In genomic region chr3:146561879-146562278, GRCh38 we compare ENCODE assay signal across 27 cellular contexts. TPM values are rescaled to one million over a fixed set of nuclear protein-coding genes. Genes with fewer than 3 reads are reported as not detected.
"Had no signal": no experiment of that assay in that cellular context is flagged by ENCODE, and none has a peak within 500 bp of the region (broad histone marks: within the 10 kb centered on the region; RNA-seq: fewer than 3 reads in every experiment).

No MANE protein-coding gene starts in this region.

- H3K27me3 Mint-ChIP-seq: activated naive CD8-positive, alpha-beta T cell treated with anti-CD3 and anti-CD28 coated beads, Interleukin-2, amount 50 U/mL, for 24 hours; central memory CD8-positive, alpha-beta T cell had no signal

- H3K9me3 ChIP-seq: heart right ventricle, left lung, psoas muscle, right lobe of liver, upper lobe of right lung had no signal

- H3K4me3 ChIP-seq: coronary artery, heart right ventricle, left lung, psoas muscle, right lobe of liver, upper lobe of right lung had no signal

- H3K36me3 Mint-ChIP-seq: activated naive CD4-positive, alpha-beta T cell treated with anti-CD3 and anti-CD28 coated beads, Interleukin-2, amount 10 ng/mL, durations not matched to agents 7 days and 5 days; naive B cell; stimulated activated memory B cell treated with anti-CD40 and anti-IgM and Interleukin-4, amounts not matched to agents 10 μg/mL and 1 μg/mL and 100 μg/mL, for 72 hours had no signal

- H3K4me1 Mint-ChIP-seq: activated naive CD4-positive, alpha-beta T cell treated with anti-CD3 and anti-CD28 coated beads, Interleukin-2, amount 10 ng/mL, durations not matched to agents 7 days and 5 days; activated naive CD8-positive, alpha-beta T cell treated with anti-CD3 and anti-CD28 coated beads, Interleukin-2, amount 50 U/mL, for 24 hours; central memory CD8-positive, alpha-beta T cell; naive B cell; neural crest cell; stimulated activated memory B cell treated with anti-CD40 and anti-IgM and Interleukin-4, amounts not matched to agents 10 μg/mL and 1 μg/mL and 100 μg/mL, for 72 hours had no signal

- H3K4me1 ChIP-seq: psoas muscle, right lobe of liver, upper lobe of right lung had no signal

- DNase-seq: activated CD4-positive, alpha-beta T cell treated with anti-CD3 and anti-CD28 coated beads, Interleukin-2, amount 50 U/mL, for 1 hour; activated CD8-positive, alpha-beta memory T cell treated with anti-CD3 and anti-CD28 coated beads, Interleukin-2, amount 50 U/mL, for 4 hours; activated effector memory CD4-positive, alpha-beta T cell treated with Interleukin-2 at 50 U/mL for 16 hours; activated naive CD4-positive, alpha-beta T cell treated with anti-CD3 and anti-CD28 coated beads, Interleukin-2, amount 10 ng/mL, durations not matched to agents 7 days and 5 days; activated naive CD8-positive, alpha-beta T cell treated with anti-CD3 and anti-CD28 coated beads, Interleukin-2, amount 50 U/mL, for 24 hours; activated T-cell treated with anti-CD3 and anti-CD28 coated beads, Interleukin-2, amount 50 U/mL, for 4 hours; aorta; brain microvascular endothelial cell; heart right ventricle; left lung; naive B cell; psoas muscle; right lobe of liver; small intestine; stimulated activated CD4-positive, alpha-beta T cell treated with anti-CD3 and anti-CD28 coated beads, Interleukin-15, amount 100 ng/mL, for 24 hours; stimulated activated CD4-positive, alpha-beta T cell treated with anti-CD3 and anti-CD28 coated beads, Interleukin-4, amount 100 ng/mL, for 1 hour; T-helper 1 cell; T-helper 9 cell; upper lobe of right lung had no signal

- H3K27ac Mint-ChIP-seq: activated naive CD4-positive, alpha-beta T cell treated with anti-CD3 and anti-CD28 coated beads, Interleukin-2, amount 10 ng/mL, durations not matched to agents 7 days and 5 days; activated naive CD8-positive, alpha-beta T cell treated with anti-CD3 and anti-CD28 coated beads, Interleukin-2, amount 50 U/mL, for 24 hours; naive B cell; stimulated activated memory B cell treated with anti-CD40 and anti-IgM and Interleukin-4, amounts not matched to agents 10 μg/mL and 1 μg/mL and 100 μg/mL, for 72 hours had no signal

- H3K36me3 ChIP-seq: brain microvascular endothelial cell, heart right ventricle, left lung, right lobe of liver, upper lobe of right lung had no signal

- ATAC-seq: activated CD4-positive, CD25-positive, alpha-beta regulatory T cell treated with anti-CD3 and anti-CD28 coated beads, Interleukin-2, amount 50 U/mL, for 24 hours; activated naive CD8-positive, alpha-beta T cell treated with anti-CD3 and anti-CD28 coated beads, Interleukin-2, amount 50 U/mL, for 24 hours; activated T-cell treated with anti-CD3 and anti-CD28 coated beads, Interleukin-2, amount 50 U/mL, for 4 hours; heart right ventricle; left lung; psoas muscle; right lobe of liver; stimulated activated memory B cell treated with anti-CD40 and anti-IgM and Interleukin-4, amounts not matched to agents 10 μg/mL and 1 μg/mL and 100 μg/mL, for 72 hours; upper lobe of right lung had no signal

- H3K27ac ChIP-seq: brain microvascular endothelial cell, coronary artery, heart right ventricle, left lung, psoas muscle, right lobe of liver, upper lobe of right lung had no signal

- H3K27me3 ChIP-seq: brain microvascular endothelial cell, heart right ventricle, left lung, right lobe of liver, upper lobe of right lung had no signal

- H3K4me3 Mint-ChIP-seq: activated naive CD4-positive, alpha-beta T cell treated with anti-CD3 and anti-CD28 coated beads, Interleukin-2, amount 10 ng/mL, durations not matched to agents 7 days and 5 days; activated naive CD8-positive, alpha-beta T cell treated with anti-CD3 and anti-CD28 coated beads, Interleukin-2, amount 50 U/mL, for 24 hours; activated T-cell treated with anti-CD3 and anti-CD28 coated beads, Interleukin-2, amount 50 U/mL, for 4 hours; central memory CD8-positive, alpha-beta T cell; naive B cell; neural crest cell; stimulated activated memory B cell treated with anti-CD40 and anti-IgM and Interleukin-4, amounts not matched to agents 10 μg/mL and 1 μg/mL and 100 μg/mL, for 72 hours had no signal

- H3K9me3 Mint-ChIP-seq: activated naive CD8-positive, alpha-beta T cell treated with anti-CD3 and anti-CD28 coated beads, Interleukin-2, amount 50 U/mL, for 24 hours; activated T-cell treated with anti-CD3 and anti-CD28 coated beads, Interleukin-2, amount 50 U/mL, for 4 hours; central memory CD8-positive, alpha-beta T cell; stimulated activated memory B cell treated with anti-CD40 and anti-IgM and Interleukin-4, amounts not matched to agents 10 μg/mL and 1 μg/mL and 100 μg/mL, for 72 hours had no signal

RNA-seq across cellular contexts. Expression of gene PLSCR5, which starts 43.3 kb away (rescaled TPM):
- total RNA-seq: activated T-cell treated with anti-CD3 and anti-CD28 coated beads, Interleukin-2, amount 50 U/mL, for 4 hours; aorta; heart right ventricle; kidney epithelial cell; left lung; mononuclear cell; neural crest cell; osteoblast; psoas muscle; right lobe of liver; upper lobe of right lung had no signal
